8 cellular contexts compared by ENCODE assay signal in genomic region chr22:46072030-46072881, GRCh38.
DNase-seq lines count a peak whose midpoint lies in the region; ATAC-seq and TF ChIP-seq lines count a peak whose summit lies in the region.

No MANE protein-coding gene starts in this region.

- BruUV-seq in A673 (replicated peaks; lab: Mats Ljungman, UMichigan): no TSS peak

- H3K36me3 ChIP-seq in A673 (ENCODE audit: insufficient read depth, low read length, poor library complexity, severe bottlenecking) (peaks cover 40% of the 10 kb centered on the region), Peyer's patch (peaks cover 0 to 5% (median 0%) of the 10 kb centered on the region in 3 donors)

- H3K27me3 Mint-ChIP-seq in immature natural killer cell (ENCODE audit: low read depth in 3 of 3): peaks cover 0 to 16% (median 8%) of the 10 kb centered on the region in 3 donors

- H3K27ac ChIP-seq in A673 (ENCODE audit: low read depth, low read length, poor library complexity, severe bottlenecking) (peak overlapping the region; percentile 98), Peyer's patch (peak overlapping the region; percentile 77 to 100 (median 96))

- H3K4me1 ChIP-seq in A673 (ENCODE audit: insufficient read depth, low read length, poor library complexity, severe bottlenecking) (peaks cover 30% of the 10 kb centered on the region), Peyer's patch (peaks cover 6 to 40% (median 8%) of the 10 kb centered on the region in 4 donors)

- in situ Hi-C loops in astrocyte of the spinal cord (cut with HindIII; ENCODE audit: low sequenced_read_pairs): no loop called here

- H3K4me3 ChIP-seq in A673 (ENCODE audit: low read depth, low read length, poor library complexity, severe bottlenecking): peak overlapping the region; percentile 85
- peak overlapping the region; percentile 69 to 86 (median 72) for H3K4me3 ChIP-seq in Peyer's patch
- H3K4me3 ChIP-seq in astrocyte of the spinal cord (ENCODE audit: low read depth, low read length): peak overlapping the region; percentile 86

- no peaks in the 10 kb centered on the region for H3K36me3 Mint-ChIP-seq in immature natural killer cell

- DNase-seq in A673 (ENCODE audit: low spot score) (peak; percentile 79), Peyer's patch (peak in 2 of 3 donors; percentile 87 to 92), astrocyte of the spinal cord (ENCODE audit: low read depth, low spot score) (peak; percentile 57), immature natural killer cell (peak; percentile 35 to 53 (median 51)), DMS 273 (lab: John Stamatoyannopoulos, UW; ENCODE audit: unreplicated experiment) (no peak)
- DNase-seq in stimulated activated CD4-positive, alpha-beta T cell treated with anti-CD3 and anti-CD28 coated beads, Interleukin-15, amount 100 ng/mL, for 24 hours: peak; percentile 77

- H3K27me3 ChIP-seq in A673 (replicated peaks; ENCODE audit: insufficient read depth, low read depth, low read length, poor library complexity) (no peaks in the 10 kb centered on the region), Peyer's patch (no peaks in the 10 kb centered on the region)

- TF ChIP-seq POLR2A in Peyer's patch (IDR thresholded peaks at IDR 0.05): peak; percentile 84 to 91

- CTCF ChIA-PET in A673 (lab: Charles Lee): interaction anchor here (0.7 kb wide), 2 partner anchors 66 to 67 kb away, joined by 7 to 8 read pairs; no protein-coding TSS in a partner anchor

- no peaks in the 10 kb centered on the region for H3K9me3 ChIP-seq in A673 (ENCODE audit: low read depth, low read length, poor library complexity, severe bottlenecking)
- H3K9me3 ChIP-seq in Peyer's patch: no peaks in the 10 kb centered on the region

- peak; percentile 26 for ATAC-seq in GM19328 (IDR thresholded peaks at IDR 0.05; ENCODE audit: unreplicated experiment)
- no peak for ATAC-seq in GM19395 (IDR thresholded peaks at IDR 0.05; ENCODE audit: unreplicated experiment)

- peaks cover 54 to 76% of the 10 kb centered on the region in 2 donors for H3K4me1 Mint-ChIP-seq in immature natural killer cell

- POLR2A ChIA-PET in A673 (lab: Charles Lee; ENCODE audit: low non-redundant PET): interaction anchor here (0.7 kb wide), 1 partner anchor 11 kb away, joined by 15 read pairs; no protein-coding TSS in a partner anchor

- intact Hi-C loops in A673 (cut with micrococcal nuclease; ENCODE audit: unreplicated experiment): no loop called here

- no peaks in the 10 kb centered on the region for H3K9me3 Mint-ChIP-seq in immature natural killer cell

- no peak for TF ChIP-seq CTCF in A673 (conservative IDR thresholded peaks at IDR 0.05; ENCODE audit: low read depth, low read length)
- TF ChIP-seq CTCF in Peyer's patch (IDR thresholded peaks at IDR 0.05): peak in 2 of 6 experiments; percentile 15 to 36
- no peak for TF ChIP-seq CTCF in astrocyte of the spinal cord (IDR thresholded peaks at IDR 0.05; ENCODE audit: low read depth, low read length)

- H3K4me3 Mint-ChIP-seq in immature natural killer cell: peak overlapping the region; percentile 81 to 85 (median 83)

- H3K27ac Mint-ChIP-seq in immature natural killer cell: peak overlapping the region; percentile 29 to 81 (median 64)
